Comparison of ENCODE assay signal across 1 cellular context in the genomic region with DNA sequence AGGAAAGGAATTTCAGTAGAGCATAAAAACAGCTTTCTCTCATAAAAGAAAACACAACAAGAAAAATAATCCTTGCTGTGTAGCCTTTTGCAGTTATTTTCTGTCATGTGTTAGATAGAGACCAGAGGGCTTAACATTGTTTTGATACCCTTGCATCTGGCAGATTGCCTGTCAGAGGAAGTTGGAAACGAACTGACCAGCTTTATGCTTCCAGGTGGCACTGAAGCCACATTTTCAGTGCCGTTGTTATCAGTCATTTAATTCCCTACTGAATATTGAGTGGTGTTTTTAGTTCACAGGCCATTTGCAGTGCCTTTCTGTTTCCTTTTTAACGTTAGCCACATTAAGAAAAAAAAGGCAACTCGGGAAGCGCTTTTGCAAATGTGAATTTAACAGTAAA.
TF ChIP-seq lines count a peak whose summit lies in the region.

No MANE protein-coding gene starts in this region.

TF ChIP-seq in SK-N-SH, 30 proteins besides CTCF, POLR2A, EP300 and RAD21 (continued from another document):
- TF ChIP-seq, protein P1, sequence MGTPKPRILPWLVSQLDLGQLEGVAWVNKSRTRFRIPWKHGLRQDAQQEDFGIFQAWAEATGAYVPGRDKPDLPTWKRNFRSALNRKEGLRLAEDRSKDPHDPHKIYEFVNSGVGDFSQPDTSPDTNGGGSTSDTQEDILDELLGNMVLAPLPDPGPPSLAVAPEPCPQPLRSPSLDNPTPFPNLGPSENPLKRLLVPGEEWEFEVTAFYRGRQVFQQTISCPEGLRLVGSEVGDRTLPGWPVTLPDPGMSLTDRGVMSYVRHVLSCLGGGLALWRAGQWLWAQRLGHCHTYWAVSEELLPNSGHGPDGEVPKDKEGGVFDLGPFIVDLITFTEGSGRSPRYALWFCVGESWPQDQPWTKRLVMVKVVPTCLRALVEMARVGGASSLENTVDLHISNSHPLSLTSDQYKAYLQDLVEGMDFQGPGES (IDR thresholded peaks at IDR 0.05; ENCODE audit: low read depth, low read length), result no peak
- TF ChIP-seq CHD2 (IDR thresholded peaks at IDR 0.05; ENCODE audit: low read length, partially characterized antibody), result peak; percentile 90
- TF ChIP-seq MXI1 (IDR thresholded peaks at IDR 0.05; ENCODE audit: low read depth, low read length), result peak; percentile 90
